11 cellular contexts compared by ENCODE assay signal in genomic region chr7:69803699-69804516, GRCh38.
A peak's percentile ranks its signal among the peaks of the same experiment; 100 is the strongest.
DNase-seq lines count a peak whose midpoint lies in the region; ATAC-seq and TF ChIP-seq lines count a peak whose summit lies in the region.
"Had no signal": no experiment of that assay in that cellular context is flagged by ENCODE, and none has a peak within 500 bp of the region (broad histone marks: within the 10 kb centered on the region; RNA-seq: fewer than 3 reads in every experiment).

No MANE protein-coding gene starts in this region.

- H3K4me1 ChIP-seq in suprapubic skin: peaks cover 14% of the 10 kb centered on the region
- H3K4me1 ChIP-seq in foreskin keratinocyte: no peaks in the 10 kb centered on the region

- H3K27me3 Mint-ChIP-seq in immature natural killer cell (ENCODE audit: low read depth in 3 of 3) (peaks cover 0 to 1% (median 0%) of the 10 kb centered on the region in 3 donors), HFFc6 (ENCODE audit: insufficient read depth) (peaks cover 3% of the 10 kb centered on the region; the same call in 1 of the 2 replicates)

- H3K27ac Mint-ChIP-seq in immature natural killer cell (peak overlapping the region; percentile 5 to 77 (median 58)), HFFc6 (no peak overlapping the region)

- peaks cover 24 to 37% of the 10 kb centered on the region in 2 donors for H3K4me1 Mint-ChIP-seq in immature natural killer cell
- H3K4me1 Mint-ChIP-seq in HFFc6 (ENCODE audit: low read depth): no peaks in the 10 kb centered on the region

- DNase-seq in immature natural killer cell (peak; percentile 23 to 40 (median 39)), HFFc6 (no peak), suprapubic skin (ENCODE audit: low spot score in 2 of 2) (no peak), foreskin keratinocyte (no peak)
- DNase-seq in activated CD8-positive, alpha-beta memory T cell treated with anti-CD3 and anti-CD28 coated beads, Interleukin-2, amount 50 U/mL, for 48 hours: no peak
- DNase-seq: activated naive CD4-positive, alpha-beta T cell treated with anti-CD3 and anti-CD28 coated beads, Interleukin-2, amount 50 U/mL, for 16 hours; DMS79; NCI-H345 had no signal

- no peak overlapping the region for H3K27ac ChIP-seq in suprapubic skin
- no peak overlapping the region for H3K27ac ChIP-seq in foreskin keratinocyte

- ATAC-seq in GM18868 (IDR thresholded peaks at IDR 0.05; ENCODE audit: unreplicated experiment): peak; percentile 87
- peak; percentile 93 for ATAC-seq in GM21447 (IDR thresholded peaks at IDR 0.05; ENCODE audit: unreplicated experiment)
- peak; percentile 81 for ATAC-seq in HG03103 (IDR thresholded peaks at IDR 0.05; ENCODE audit: low read depth, unreplicated experiment)
- ATAC-seq in foreskin keratinocyte: no peak

- no peak for TF ChIP-seq CTCF in HFFc6 (IDR thresholded peaks at IDR 0.05)
- TF ChIP-seq CTCF in suprapubic skin (IDR thresholded peaks at IDR 0.05): no peak
- no peak for TF ChIP-seq CTCF in foreskin keratinocyte (conservative IDR thresholded peaks at IDR 0.05)

- H3K9me3 Mint-ChIP-seq in immature natural killer cell (no peaks in the 10 kb centered on the region), HFFc6 (peaks cover 55% of the 10 kb centered on the region)

- H3K9me3 ChIP-seq in suprapubic skin: no peaks in the 10 kb centered on the region

- 93% methylated on average over 5 of the region's 5 CpGs for WGBS in suprapubic skin

- H3K4me3 Mint-ChIP-seq in immature natural killer cell (peak overlapping the region in 4 of 5 donors; percentile 21 to 52 (median 36)), HFFc6 (no peak overlapping the region)

- H3K27me3 ChIP-seq in suprapubic skin (no peaks in the 10 kb centered on the region), foreskin keratinocyte (no peaks in the 10 kb centered on the region)

- TF ChIP-seq POLR2A in suprapubic skin (IDR thresholded peaks at IDR 0.05): no peak

- no peak overlapping the region for H3K4me3 ChIP-seq in suprapubic skin

- no peak for TF ChIP-seq EP300 in suprapubic skin (IDR thresholded peaks at IDR 0.05)

- H3K36me3 Mint-ChIP-seq in immature natural killer cell (no peaks in the 10 kb centered on the region), HFFc6 (ENCODE audit: low read depth) (no peaks in the 10 kb centered on the region)

- no peaks in the 10 kb centered on the region for H3K36me3 ChIP-seq in suprapubic skin

Comparison
In these comparisons a context has a peak if more than half of its experiments do, and no peak if none do; other contexts are left out.
1. DNase-seq: peak in immature natural killer cell (3 of 3); none in activated CD8-positive, alpha-beta memory T cell treated with anti-CD3 and anti-CD28 coated beads, Interleukin-2, amount 50 U/mL, for 48 hours (single experiment), HFFc6 (single experiment), suprapubic skin (0 of 2) and foreskin keratinocyte (0 of 2).